In the genomic region with DNA sequence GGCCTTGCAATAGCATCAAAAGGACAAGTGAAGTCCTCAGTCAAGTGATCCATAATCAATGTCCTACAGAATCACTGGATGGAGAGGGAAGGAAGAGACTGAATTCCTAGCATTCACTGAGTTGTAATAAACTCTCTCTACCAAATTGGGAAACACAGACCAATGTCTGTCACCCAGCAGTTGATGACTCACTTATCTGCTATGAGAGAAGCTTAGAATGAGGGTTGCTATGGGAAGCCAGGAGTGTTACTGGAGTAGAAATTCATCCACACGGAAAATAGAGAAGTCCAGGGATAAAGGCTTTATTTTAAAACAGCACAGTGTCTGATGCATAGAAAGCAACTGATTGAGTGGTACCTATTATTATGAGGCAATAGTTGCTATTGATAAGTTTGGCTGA, we compare ENCODE assay signal across 11 cellular contexts.
DNase-seq lines count a peak whose midpoint lies in the region; ATAC-seq and TF ChIP-seq lines count a peak whose summit lies in the region.
"Had no signal": no experiment of that assay in that cellular context is flagged by ENCODE, and none has a peak within 500 bp of the region (broad histone marks: within the 10 kb centered on the region; RNA-seq: fewer than 3 reads in every experiment).

No MANE protein-coding gene starts in this region.

- no peak overlapping the region for H3K4me3 ChIP-seq in OCI-LY7 (ENCODE audit: low read depth, low read length, poor library complexity, severe bottlenecking)

- no peaks in the 10 kb centered on the region for H3K4me1 ChIP-seq in OCI-LY7 (ENCODE audit: insufficient read depth, low read length, poor library complexity, severe bottlenecking)

- no peak overlapping the region for H3K27ac ChIP-seq in OCI-LY7 (ENCODE audit: low read depth, low read length, poor library complexity, severe bottlenecking)

- H3K4me2 ChIP-seq in OCI-LY7 (ENCODE audit: low read length), result no peak overlapping the region

- no peak overlapping the region for H2AFZ ChIP-seq in OCI-LY7 (ENCODE audit: low read length)

- H4K20me1 ChIP-seq in OCI-LY7 (ENCODE audit: insufficient read depth, low read length), result no peaks in the 10 kb centered on the region

- intact Hi-C loops in left cardiac atrium (cut with DNase I), result no loop called here
- intact Hi-C loops in sciatic nerve (cut with DNase I), result no loop called here
- intact Hi-C loops in OCI-LY7 (cut with micrococcal nuclease; ENCODE audit: unreplicated experiment), result no loop called here

- H3K36me3 ChIP-seq in OCI-LY7 (ENCODE audit: insufficient read depth, low read length), result no peaks in the 10 kb centered on the region

- CTCF ChIA-PET in OCI-LY7 (lab: Charles Lee; ENCODE audit: unreplicated experiment), result no interaction called here

- BruUV-seq in OCI-LY7 (replicated peaks; lab: Mats Ljungman, UMichigan), result no TSS peak

- DNase-seq in GM04504 (ENCODE audit: low read depth) (peak; percentile 66), RPMI7951 (ENCODE audit: low read depth) (peak; percentile 91), left cardiac atrium (no peak), sciatic nerve (ENCODE audit: low spot score) (no peak), OCI-LY7 (ENCODE audit: low spot score) (no peak), Kasumi-1 (lab: John Stamatoyannopoulos, UW) (no peak)
- DNase-seq: NCI-H1436 treated with DMSO at 0.1 percent for 48 hours; stimulated activated CD4-positive, alpha-beta T cell treated with anti-CD3 and anti-CD28 coated beads, Interleukin-12 subunit alpha, Interleukin-12 subunit beta, amount 100 ng/mL, for 4 hours; stimulated activated naive CD8-positive, alpha-beta T cell treated with anti-CD3 and anti-CD28 coated beads, Interleukin-15, Interleukin-2, amounts not matched to agents 100 U/mL and 50 U/mL, for 24 hours had no signal

- POLR2A ChIA-PET in OCI-LY7 (lab: Charles Lee), result no interaction called here

- H3K9me2 ChIP-seq in OCI-LY7 (ENCODE audit: insufficient read depth, low read length), result no peaks in the 10 kb centered on the region

- H3K79me2 ChIP-seq in OCI-LY7 (ENCODE audit: insufficient read depth, low read depth, low read length), result no peaks in the 10 kb centered on the region

- no peaks in the 10 kb centered on the region for H3K9me3 ChIP-seq in OCI-LY7 (ENCODE audit: low read length)

- ATAC-seq in left cardiac atrium (peak; percentile 82 to 96), sciatic nerve (peak; percentile 52), HG03095 (IDR thresholded peaks at IDR 0.05; ENCODE audit: unreplicated experiment) (no peak), GM21367 (IDR thresholded peaks at IDR 0.05; ENCODE audit: unreplicated experiment) (no peak)
- ATAC-seq: stimulated activated naive CD8-positive, alpha-beta T cell treated with anti-CD3 and anti-CD28 coated beads, Interleukin-15, Interleukin-2, amounts not matched to agents 100 U/mL and 50 U/mL, for 24 hours had no signal

- no peak for TF ChIP-seq CTCF in OCI-LY7 (conservative IDR thresholded peaks at IDR 0.05; ENCODE audit: low read length)

Comparison
In these comparisons a context has a peak if more than half of its experiments do, and no peak if none do; other contexts are left out.
1. DNase-seq: peak in GM04504 (single experiment) and RPMI7951 (single experiment); none in left cardiac atrium (single experiment), sciatic nerve (single experiment), OCI-LY7 (single experiment) and Kasumi-1 (0 of 2).
2. ATAC-seq: peak in left cardiac atrium (2 of 2) and sciatic nerve (single experiment); none in HG03095 (single experiment) and GM21367 (single experiment).